In genomic region chr17:68256671-68257070, GRCh38 we compare ENCODE assay signal across 1 cellular context. TPM values are rescaled to one million over a fixed set of nuclear protein-coding genes. Genes with fewer than 3 reads are reported as not detected.
"Had no signal": no experiment of that assay in that cellular context is flagged by ENCODE, and none has a peak within 500 bp of the region (broad histone marks: within the 10 kb centered on the region; RNA-seq: fewer than 3 reads in every experiment).

No MANE protein-coding gene starts in this region.

RNA-seq across cellular contexts. Expression of gene SLC16A6, which starts 34.3 kb away (rescaled TPM):
- total RNA-seq: epithelial cell of proximal tubule had no signal
